1 cellular context compared by ENCODE assay signal in the genomic region with DNA sequence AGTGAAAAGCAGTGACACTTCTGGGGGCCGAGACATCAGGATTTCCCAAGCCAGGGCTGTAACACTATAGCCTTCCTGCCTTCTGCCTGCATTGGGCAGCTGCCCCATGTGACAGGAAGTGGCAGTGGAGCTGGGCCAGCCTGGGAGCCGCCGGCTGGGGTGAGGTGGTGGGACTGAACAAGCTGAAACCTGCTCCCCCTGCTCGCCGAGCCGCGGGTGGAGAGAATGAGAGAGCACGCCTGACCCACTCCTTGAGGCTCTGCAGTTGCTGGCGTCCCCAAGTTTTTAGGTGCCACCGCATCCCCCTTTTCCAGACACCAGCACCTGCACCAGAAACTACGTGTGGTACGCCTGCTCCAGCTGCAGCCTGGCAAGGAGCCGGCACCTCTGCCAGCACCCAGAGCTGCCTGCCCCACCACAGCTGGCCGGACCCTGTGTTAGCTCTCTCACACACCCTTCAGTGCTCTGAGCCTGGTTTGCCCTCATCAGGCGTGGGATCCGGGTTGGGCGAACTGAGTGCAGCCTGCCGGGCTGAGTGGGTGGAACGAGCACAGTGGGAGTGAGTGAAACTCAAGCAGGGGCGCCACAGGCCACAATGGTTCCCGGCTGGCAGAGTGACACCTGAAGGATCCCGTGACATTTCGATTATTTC.
TF ChIP-seq lines count a peak whose summit lies in the region.

No MANE protein-coding gene starts in this region.

TF ChIP-seq in H1, 55 proteins besides CTCF, POLR2A, EP300 and RAD21:
- TF ChIP-seq ZNF274 (IDR thresholded peaks at IDR 0.05; ENCODE audit: borderline replicate concordance, extremely low read depth, low read length): no peak
- no peak for TF ChIP-seq SP4 (IDR thresholded peaks at IDR 0.05; ENCODE audit: low read length)
- no peak for TF ChIP-seq CTBP2 (IDR thresholded peaks at IDR 0.05; ENCODE audit: borderline replicate concordance, insufficient read depth, insufficient read length, low read length)
- no peak for TF ChIP-seq SIX5 (IDR thresholded peaks at IDR 0.05; ENCODE audit: low read depth, low read length)
- TF ChIP-seq, protein P1, sequence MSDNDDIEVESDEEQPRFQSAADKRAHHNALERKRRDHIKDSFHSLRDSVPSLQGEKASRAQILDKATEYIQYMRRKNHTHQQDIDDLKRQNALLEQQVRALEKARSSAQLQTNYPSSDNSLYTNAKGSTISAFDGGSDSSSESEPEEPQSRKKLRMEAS (IDR thresholded peaks at IDR 0.05): no peak
- no peak for TF ChIP-seq SIN3A (conservative IDR thresholded peaks at IDR 0.05 in 1 of 2, IDR thresholded peaks at IDR 0.05 in 1 of 2; ENCODE audit: low read depth in 1 of 2, low read length in 2 of 2)
- TF ChIP-seq RNF2 (IDR thresholded peaks at IDR 0.05; ENCODE audit: borderline replicate concordance, low read depth, low read length, missing control alignments, poor library complexity, severe bottlenecking): no peak
- no peak for TF ChIP-seq SP2 (IDR thresholded peaks at IDR 0.05; ENCODE audit: low read length)
- TF ChIP-seq RFX5 (IDR thresholded peaks at IDR 0.05; ENCODE audit: borderline replicate concordance, low read depth, low read length): no peak
- TF ChIP-seq POLR2AphosphoS5 (IDR thresholded peaks at IDR 0.05; ENCODE audit: low read depth, low read length): no peak
- no peak for TF ChIP-seq HDAC6 (IDR thresholded peaks at IDR 0.05; ENCODE audit: low read depth, low read length)
- no peak for TF ChIP-seq CREB1 (IDR thresholded peaks at IDR 0.05)
- TF ChIP-seq, protein P2, sequence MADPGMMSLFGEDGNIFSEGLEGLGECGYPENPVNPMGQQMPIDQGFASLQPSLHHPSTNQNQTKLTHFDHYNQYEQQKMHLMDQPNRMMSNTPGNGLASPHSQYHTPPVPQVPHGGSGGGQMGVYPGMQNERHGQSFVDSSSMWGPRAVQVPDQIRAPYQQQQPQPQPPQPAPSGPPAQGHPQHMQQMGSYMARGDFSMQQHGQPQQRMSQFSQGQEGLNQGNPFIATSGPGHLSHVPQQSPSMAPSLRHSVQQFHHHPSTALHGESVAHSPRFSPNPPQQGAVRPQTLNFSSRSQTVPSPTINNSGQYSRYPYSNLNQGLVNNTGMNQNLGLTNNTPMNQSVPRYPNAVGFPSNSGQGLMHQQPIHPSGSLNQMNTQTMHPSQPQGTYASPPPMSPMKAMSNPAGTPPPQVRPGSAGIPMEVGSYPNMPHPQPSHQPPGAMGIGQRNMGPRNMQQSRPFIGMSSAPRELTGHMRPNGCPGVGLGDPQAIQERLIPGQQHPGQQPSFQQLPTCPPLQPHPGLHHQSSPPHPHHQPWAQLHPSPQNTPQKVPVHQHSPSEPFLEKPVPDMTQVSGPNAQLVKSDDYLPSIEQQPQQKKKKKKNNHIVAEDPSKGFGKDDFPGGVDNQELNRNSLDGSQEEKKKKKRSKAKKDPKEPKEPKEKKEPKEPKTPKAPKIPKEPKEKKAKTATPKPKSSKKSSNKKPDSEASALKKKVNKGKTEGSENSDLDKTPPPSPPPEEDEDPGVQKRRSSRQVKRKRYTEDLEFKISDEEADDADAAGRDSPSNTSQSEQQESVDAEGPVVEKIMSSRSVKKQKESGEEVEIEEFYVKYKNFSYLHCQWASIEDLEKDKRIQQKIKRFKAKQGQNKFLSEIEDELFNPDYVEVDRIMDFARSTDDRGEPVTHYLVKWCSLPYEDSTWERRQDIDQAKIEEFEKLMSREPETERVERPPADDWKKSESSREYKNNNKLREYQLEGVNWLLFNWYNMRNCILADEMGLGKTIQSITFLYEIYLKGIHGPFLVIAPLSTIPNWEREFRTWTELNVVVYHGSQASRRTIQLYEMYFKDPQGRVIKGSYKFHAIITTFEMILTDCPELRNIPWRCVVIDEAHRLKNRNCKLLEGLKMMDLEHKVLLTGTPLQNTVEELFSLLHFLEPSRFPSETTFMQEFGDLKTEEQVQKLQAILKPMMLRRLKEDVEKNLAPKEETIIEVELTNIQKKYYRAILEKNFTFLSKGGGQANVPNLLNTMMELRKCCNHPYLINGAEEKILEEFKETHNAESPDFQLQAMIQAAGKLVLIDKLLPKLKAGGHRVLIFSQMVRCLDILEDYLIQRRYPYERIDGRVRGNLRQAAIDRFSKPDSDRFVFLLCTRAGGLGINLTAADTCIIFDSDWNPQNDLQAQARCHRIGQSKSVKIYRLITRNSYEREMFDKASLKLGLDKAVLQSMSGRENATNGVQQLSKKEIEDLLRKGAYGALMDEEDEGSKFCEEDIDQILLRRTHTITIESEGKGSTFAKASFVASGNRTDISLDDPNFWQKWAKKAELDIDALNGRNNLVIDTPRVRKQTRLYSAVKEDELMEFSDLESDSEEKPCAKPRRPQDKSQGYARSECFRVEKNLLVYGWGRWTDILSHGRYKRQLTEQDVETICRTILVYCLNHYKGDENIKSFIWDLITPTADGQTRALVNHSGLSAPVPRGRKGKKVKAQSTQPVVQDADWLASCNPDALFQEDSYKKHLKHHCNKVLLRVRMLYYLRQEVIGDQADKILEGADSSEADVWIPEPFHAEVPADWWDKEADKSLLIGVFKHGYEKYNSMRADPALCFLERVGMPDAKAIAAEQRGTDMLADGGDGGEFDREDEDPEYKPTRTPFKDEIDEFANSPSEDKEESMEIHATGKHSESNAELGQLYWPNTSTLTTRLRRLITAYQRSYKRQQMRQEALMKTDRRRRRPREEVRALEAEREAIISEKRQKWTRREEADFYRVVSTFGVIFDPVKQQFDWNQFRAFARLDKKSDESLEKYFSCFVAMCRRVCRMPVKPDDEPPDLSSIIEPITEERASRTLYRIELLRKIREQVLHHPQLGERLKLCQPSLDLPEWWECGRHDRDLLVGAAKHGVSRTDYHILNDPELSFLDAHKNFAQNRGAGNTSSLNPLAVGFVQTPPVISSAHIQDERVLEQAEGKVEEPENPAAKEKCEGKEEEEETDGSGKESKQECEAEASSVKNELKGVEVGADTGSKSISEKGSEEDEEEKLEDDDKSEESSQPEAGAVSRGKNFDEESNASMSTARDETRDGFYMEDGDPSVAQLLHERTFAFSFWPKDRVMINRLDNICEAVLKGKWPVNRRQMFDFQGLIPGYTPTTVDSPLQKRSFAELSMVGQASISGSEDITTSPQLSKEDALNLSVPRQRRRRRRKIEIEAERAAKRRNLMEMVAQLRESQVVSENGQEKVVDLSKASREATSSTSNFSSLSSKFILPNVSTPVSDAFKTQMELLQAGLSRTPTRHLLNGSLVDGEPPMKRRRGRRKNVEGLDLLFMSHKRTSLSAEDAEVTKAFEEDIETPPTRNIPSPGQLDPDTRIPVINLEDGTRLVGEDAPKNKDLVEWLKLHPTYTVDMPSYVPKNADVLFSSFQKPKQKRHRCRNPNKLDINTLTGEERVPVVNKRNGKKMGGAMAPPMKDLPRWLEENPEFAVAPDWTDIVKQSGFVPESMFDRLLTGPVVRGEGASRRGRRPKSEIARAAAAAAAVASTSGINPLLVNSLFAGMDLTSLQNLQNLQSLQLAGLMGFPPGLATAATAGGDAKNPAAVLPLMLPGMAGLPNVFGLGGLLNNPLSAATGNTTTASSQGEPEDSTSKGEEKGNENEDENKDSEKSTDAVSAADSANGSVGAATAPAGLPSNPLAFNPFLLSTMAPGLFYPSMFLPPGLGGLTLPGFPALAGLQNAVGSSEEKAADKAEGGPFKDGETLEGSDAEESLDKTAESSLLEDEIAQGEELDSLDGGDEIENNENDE (IDR thresholded peaks at IDR 0.05; ENCODE audit: insufficient replicate concordance, low read length): no peak
- no peak for TF ChIP-seq SIRT6 (IDR thresholded peaks at IDR 0.05; ENCODE audit: low read length)
- no peak for TF ChIP-seq YY1 (IDR thresholded peaks at IDR 0.05; ENCODE audit: low read depth, low read length)
- TF ChIP-seq RXRA (IDR thresholded peaks at IDR 0.05; ENCODE audit: insufficient read depth, low read depth, low read length): no peak
- TF ChIP-seq, protein P3, sequence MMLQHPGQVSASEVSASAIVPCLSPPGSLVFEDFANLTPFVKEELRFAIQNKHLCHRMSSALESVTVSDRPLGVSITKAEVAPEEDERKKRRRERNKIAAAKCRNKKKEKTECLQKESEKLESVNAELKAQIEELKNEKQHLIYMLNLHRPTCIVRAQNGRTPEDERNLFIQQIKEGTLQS (IDR thresholded peaks at IDR 0.05; ENCODE audit: insufficient read depth, low read depth, low read length): no peak
- TF ChIP-seq TAF1 (IDR thresholded peaks at IDR 0.05; ENCODE audit: low read depth, low read length): no peak
- TF ChIP-seq SUZ12 (IDR thresholded peaks at IDR 0.05; ENCODE audit: low read length): no peak
